ENCODE assay signal across 21 cellular contexts in genomic region chr6:44733146-44733545, GRCh38.
DNase-seq lines count a peak whose midpoint lies in the region; ATAC-seq and TF ChIP-seq lines count a peak whose summit lies in the region.
"Had no signal": no experiment of that assay in that cellular context is flagged by ENCODE, and none has a peak within 500 bp of the region (broad histone marks: within the 10 kb centered on the region; RNA-seq: fewer than 3 reads in every experiment).

No MANE protein-coding gene starts in this region.

- 72% methylated on average over 3 of the region's 3 CpGs for WGBS in right cardiac atrium

- intact Hi-C loops in right cardiac atrium (cut with DNase I) = no loop called here
- intact Hi-C loops in left lung (cut with DNase I) = no loop called here
- intact Hi-C loops in breast epithelium (cut with DNase I; ENCODE audit: low total_unique reads) = no loop called here

- H3K4me1 ChIP-seq in right atrium auricular region (no peaks in the 10 kb centered on the region), right cardiac atrium (ENCODE audit: control insufficient read depth, insufficient read depth, low read length) (no peaks in the 10 kb centered on the region), left lung (peaks cover 0 to 4% of the 10 kb centered on the region in 2 donors), breast epithelium (no peaks in the 10 kb centered on the region)
- H3K4me1 ChIP-seq: BE2C, HAP-1 had no signal

- DNase-seq in right atrium auricular region (ENCODE audit: low spot score) (peak; percentile 16), right cardiac atrium (no peak), NCI-H1105 treated with DMSO at 0.1 percent for 48 hours (lab: John Stamatoyannopoulos, UW) (peak; percentile 3), left lung (no peak), breast epithelium (ENCODE audit: low spot score in 2 of 2) (no peak), NCI-H774 (lab: John Stamatoyannopoulos, UW) (no peak)
- DNase-seq: BE2C; CD4-positive, CD25-positive, alpha-beta regulatory T cell; GM23248; KG1; NCI-H1417; NCI-H187 treated with DMSO at 0.1 percent for 48 hours; NCI-H2107; NCI-H446 treated with DMSO at 0.1 percent for 48 hours; NCI-H748 treated with DMSO at 0.1 percent for 48 hours; Right ventricle myocardium superior had no signal

- TF ChIP-seq CTCF in right atrium auricular region (IDR thresholded peaks at IDR 0.05) (no peak), left lung (IDR thresholded peaks at IDR 0.05) (no peak), breast epithelium (IDR thresholded peaks at IDR 0.05) (no peak)

- H3K4me3 ChIP-seq in right atrium auricular region = no peak overlapping the region
- H3K4me3 ChIP-seq in right cardiac atrium (ENCODE audit: low read length) = no peak overlapping the region
- H3K4me3 ChIP-seq in left lung = no peak overlapping the region
- no peak overlapping the region for H3K4me3 ChIP-seq in breast epithelium
- H3K4me3 ChIP-seq: A549, GM23248, HAP-1 had no signal

- H3K9me3 ChIP-seq in right atrium auricular region (no peaks in the 10 kb centered on the region), right cardiac atrium (ENCODE audit: control insufficient read depth, low read length) (no peaks in the 10 kb centered on the region), left lung (no peaks in the 10 kb centered on the region), breast epithelium (no peaks in the 10 kb centered on the region)
- H3K9me3 ChIP-seq: A549, BE2C, HAP-1 had no signal

- no peaks in the 10 kb centered on the region for H3K36me3 ChIP-seq in right atrium auricular region
- H3K36me3 ChIP-seq in left lung = no peaks in the 10 kb centered on the region
- no peaks in the 10 kb centered on the region for H3K36me3 ChIP-seq in breast epithelium
- H3K36me3 ChIP-seq: BE2C, HAP-1 had no signal

- H3K27ac ChIP-seq in right atrium auricular region = no peak overlapping the region
- H3K27ac ChIP-seq in right cardiac atrium (ENCODE audit: low read length) = no peak overlapping the region
- H3K27ac ChIP-seq in left lung = no peak overlapping the region
- H3K27ac ChIP-seq in breast epithelium = no peak overlapping the region
- H3K27ac ChIP-seq: A549, GM23248, HL-60 had no signal

- ATAC-seq in right cardiac atrium (no peak), left lung (peak; percentile 44), GM21367 (IDR thresholded peaks at IDR 0.05; ENCODE audit: unreplicated experiment) (no peak), HG03025 (IDR thresholded peaks at IDR 0.05; ENCODE audit: low FRiP score, unreplicated experiment) (no peak)
- ATAC-seq: A549 had no signal

- TF ChIP-seq POLR2A in breast epithelium (IDR thresholded peaks at IDR 0.05) = no peak

- H3K27me3 ChIP-seq in right atrium auricular region (no peaks in the 10 kb centered on the region), right cardiac atrium (ENCODE audit: control insufficient read depth, insufficient read depth) (no peaks in the 10 kb centered on the region), left lung (no peaks in the 10 kb centered on the region), breast epithelium (no peaks in the 10 kb centered on the region)
- H3K27me3 ChIP-seq: BE2C had no signal

Comparison
In these comparisons a context has a peak if more than half of its experiments do, and no peak if none do; other contexts are left out.
1. DNase-seq: peak in right atrium auricular region (single experiment) and NCI-H1105 treated with DMSO at 0.1 percent for 48 hours (single experiment); none in right cardiac atrium (0 of 3), left lung (0 of 2), breast epithelium (0 of 2) and NCI-H774 (single experiment).